ENCODE assay signal across 1 cellular context in genomic region chr7:46215987-46216567, GRCh38.
A peak's percentile ranks its signal among the peaks of the same experiment; 100 is the strongest.
TF ChIP-seq lines count a peak whose summit lies in the region.

No MANE protein-coding gene starts in this region.

TF ChIP-seq in HepG2, 621 proteins besides CTCF, POLR2A, EP300 and RAD21 (continued from another document):
- TF ChIP-seq ZNF496 (CRISPR knock-in tag; IDR thresholded peaks at IDR 0.05; ENCODE audit: insufficient replicate concordance) (no peak), NFYC (CRISPR knock-in tag; IDR thresholded peaks at IDR 0.05) (peak; percentile 32; the same call in 1 of the 2 replicates)
